In the genomic region with DNA sequence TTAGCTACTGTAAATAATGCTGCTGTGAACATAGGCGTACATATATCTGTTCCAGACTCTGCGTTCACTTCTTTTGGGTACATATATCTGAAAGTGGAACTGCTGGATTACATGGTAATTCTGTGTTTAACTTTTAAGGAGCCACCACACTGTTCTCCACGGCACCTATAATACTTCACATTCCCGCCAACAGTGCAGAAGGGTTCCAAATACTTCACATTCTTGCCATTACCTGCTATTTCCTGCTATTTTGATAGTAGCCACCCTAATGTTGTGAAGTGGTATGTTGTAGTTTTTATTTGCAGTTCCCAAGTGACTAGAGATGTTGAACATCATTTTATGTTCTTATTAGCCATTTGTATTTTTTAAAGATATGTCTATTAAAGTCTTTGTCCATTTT, we compare ENCODE assay signal across 7 cellular contexts.
"Had no signal": no experiment of that assay in that cellular context is flagged by ENCODE, and none has a peak within 500 bp of the region (broad histone marks: within the 10 kb centered on the region; RNA-seq: fewer than 3 reads in every experiment).

No MANE protein-coding gene starts in this region.

- H3K4me3 Mint-ChIP-seq: H9 had no signal

- H3K4me1 Mint-ChIP-seq: H9, IgD-negative memory B cell had no signal

- H3K36me3 Mint-ChIP-seq: IgD-negative memory B cell had no signal

- H3K27ac Mint-ChIP-seq: IgD-negative memory B cell had no signal

- H3K27me3 Mint-ChIP-seq: IgD-negative memory B cell had no signal

- H3K9me3 Mint-ChIP-seq: H9 had no signal

- ATAC-seq: HepG2 had no signal

- H3K27ac ChIP-seq: HL-60 had no signal

- DNase-seq: GOT3, H9, HCEC 1CT, KBM-7 had no signal
